ENCODE assay signal across 18 cellular contexts in genomic region chr1:183724350-183725042, GRCh38.
DNase-seq lines count a peak whose midpoint lies in the region; ATAC-seq and TF ChIP-seq lines count a peak whose summit lies in the region.
"Had no signal": no experiment of that assay in that cellular context is flagged by ENCODE, and none has a peak within 500 bp of the region (broad histone marks: within the 10 kb centered on the region; RNA-seq: fewer than 3 reads in every experiment).

No MANE protein-coding gene starts in this region.

- DNase-seq in Right ventricle myocardium superior (peak; percentile 46), heart right ventricle (peak in 1 of 2 donors; percentile 58), right atrium auricular region (ENCODE audit: low spot score) (no peak), DMS53 treated with DMSO at 0.1 percent for 48 hours (lab: John Stamatoyannopoulos, UW; ENCODE audit: unreplicated experiment) (no peak)
- DNase-seq: ACHN; BE2C; CD4-positive, CD25-positive, alpha-beta regulatory T cell; CD8-positive, alpha-beta memory T cell; DMS153; GF-D8; HFFc6; KG1 had no signal

- TF ChIP-seq POLR2A in GM18505 (IDR thresholded peaks at IDR 0.05; ENCODE audit: borderline replicate concordance, extremely low read depth, insufficient read depth, insufficient read length) = no peak

- H3K27me3 ChIP-seq in heart right ventricle = no peaks in the 10 kb centered on the region
- no peaks in the 10 kb centered on the region for H3K27me3 ChIP-seq in right atrium auricular region
- H3K27me3 ChIP-seq: BE2C had no signal

- intact Hi-C loops in Right ventricle myocardium superior (cut with DNase I) (no loop called here), heart right ventricle (cut with DNase I) (no loop called here)

- H3K27ac ChIP-seq in heart right ventricle (peak overlapping the region in 9 of 10 donors; percentile 23 to 78 (median 67)), right atrium auricular region (peak overlapping the region; percentile 67 to 68)

- TF ChIP-seq CTCF in heart right ventricle (IDR thresholded peaks at IDR 0.05) (no peak), right atrium auricular region (IDR thresholded peaks at IDR 0.05) (no peak)

- peaks cover 0 to 5% (median 0%) of the 10 kb centered on the region in 11 donors for H3K9me3 ChIP-seq in heart right ventricle
- H3K9me3 ChIP-seq in right atrium auricular region = no peaks in the 10 kb centered on the region
- H3K9me3 ChIP-seq: BE2C had no signal

- H3K4me3 ChIP-seq in heart right ventricle = no peak overlapping the region
- no peak overlapping the region for H3K4me3 ChIP-seq in right atrium auricular region
- H3K4me3 ChIP-seq: GM23338 had no signal

- ATAC-seq in Right ventricle myocardium superior (ENCODE audit: poor library complexity) (peak; percentile 94), heart right ventricle (peak; percentile 88 to 97 (median 96)), HG03342 (IDR thresholded peaks at IDR 0.05; ENCODE audit: unreplicated experiment) (no peak), GM18505 (IDR thresholded peaks at IDR 0.05; ENCODE audit: unreplicated experiment) (no peak), GM21619 (IDR thresholded peaks at IDR 0.05; ENCODE audit: unreplicated experiment) (no peak)
- ATAC-seq: GM23338, HCT116, HepG2 had no signal

- 45 to 74% methylated on average over 5 of the region's 5 CpGs for WGBS in heart right ventricle, 2 donors

- peaks cover 0 to 28% (median 11%) of the 10 kb centered on the region in 9 donors for H3K4me1 ChIP-seq in heart right ventricle
- peaks cover 0 to 9% of the 10 kb centered on the region in 2 donors for H3K4me1 ChIP-seq in right atrium auricular region
- H3K4me1 ChIP-seq: BE2C had no signal

- no peaks in the 10 kb centered on the region for H3K36me3 ChIP-seq in heart right ventricle
- H3K36me3 ChIP-seq in right atrium auricular region = no peaks in the 10 kb centered on the region
- H3K36me3 ChIP-seq: BE2C had no signal

Comparison
In these comparisons a context has a peak if more than half of its experiments do, and no peak if none do; other contexts are left out.
1. ATAC-seq: peak in Right ventricle myocardium superior (single experiment) and heart right ventricle (8 of 8); none in HG03342 (single experiment), GM18505 (single experiment) and GM21619 (single experiment).